7 cellular contexts compared by ENCODE assay signal in the genomic region with DNA sequence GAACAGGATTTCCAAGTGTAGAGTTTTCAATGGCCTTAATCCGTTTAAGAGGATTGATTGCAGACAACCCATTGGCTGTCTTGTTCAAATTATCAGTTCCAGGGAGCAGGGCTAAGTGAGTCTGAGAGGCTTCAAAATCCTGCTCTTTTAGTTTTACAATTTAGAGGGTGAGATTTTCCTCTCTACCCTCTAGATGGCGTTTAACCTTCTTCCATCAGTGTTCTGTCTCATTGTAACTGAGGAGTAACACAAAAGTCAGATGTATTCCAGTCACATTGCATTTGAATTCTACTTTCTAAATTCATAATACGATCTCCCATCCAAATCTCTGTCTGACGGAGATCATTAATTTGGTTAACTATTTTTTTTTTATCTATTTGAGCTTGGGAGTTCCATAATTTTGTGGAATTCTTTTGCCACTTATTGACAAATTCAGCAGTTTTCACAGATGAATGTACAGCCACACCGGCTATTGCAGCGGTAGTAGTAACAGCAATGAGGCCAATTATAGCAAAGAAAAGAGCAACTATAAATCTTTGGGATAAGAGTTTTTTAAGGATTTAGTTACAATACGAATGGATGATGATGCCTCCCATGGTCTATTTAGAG. TPM values are rescaled to one million over a fixed set of nuclear protein-coding genes. Genes with fewer than 3 reads are reported as not detected.
A peak's percentile ranks its signal among the peaks of the same experiment; 100 is the strongest.
DNase-seq lines count a peak whose midpoint lies in the region; ATAC-seq and TF ChIP-seq lines count a peak whose summit lies in the region.

No MANE protein-coding gene starts in this region.

- H3K27ac Mint-ChIP-seq in neural crest cell (ENCODE audit: unreplicated experiment): no peak overlapping the region

- peaks cover 40% of the 10 kb centered on the region for H3K4me1 ChIP-seq in Loucy (ENCODE audit: insufficient read depth, low read length, poor library complexity, severe bottlenecking)

- DNase-seq in GF-D8 (lab: John Stamatoyannopoulos, UW): peak; percentile 32
- peak; percentile 41 to 43 for DNase-seq in cardiac fibroblast (ENCODE audit: low read depth in 2 of 2)
- no peak for DNase-seq in neural crest cell (ENCODE audit: low read depth, low spot score)

- H3K9ac ChIP-seq in Loucy (ENCODE audit: low read depth, low read length, poor library complexity, severe bottlenecking): peak overlapping the region; percentile 11

- TF ChIP-seq CTCF in Loucy (conservative IDR thresholded peaks at IDR 0.05; ENCODE audit: low read length) (peak; percentile 68), cardiac fibroblast (IDR thresholded peaks at IDR 0.05; ENCODE audit: low read depth, low read length) (peak; percentile 62), neural crest cell (conservative IDR thresholded peaks at IDR 0.05) (peak; percentile 61)

- peak overlapping the region; percentile 66 for H3K4me3 Mint-ChIP-seq in neural crest cell

- peaks cover 12% of the 10 kb centered on the region for H3K79me2 ChIP-seq in Loucy (ENCODE audit: insufficient read depth, low read length)

- H3K27me3 Mint-ChIP-seq in neural crest cell (ENCODE audit: low read depth): no peaks in the 10 kb centered on the region

- no peaks in the 10 kb centered on the region for H3K27me3 ChIP-seq in Loucy (ENCODE audit: insufficient read depth, low read length, poor library complexity, severe bottlenecking)

- H3K36me3 ChIP-seq in Loucy (ENCODE audit: insufficient read depth, low read length): no peaks in the 10 kb centered on the region

- H3K4me3 ChIP-seq in Loucy (ENCODE audit: low read length, poor library complexity, severe bottlenecking) (no peak overlapping the region), cardiac fibroblast (replicated peaks in 1 of 2; ENCODE audit: low read depth in 2 of 2, low read length in 2 of 2) (no peak overlapping the region)

- peaks cover 17% of the 10 kb centered on the region for H3K9me3 Mint-ChIP-seq in neural crest cell

- ATAC-seq in GM19397 (IDR thresholded peaks at IDR 0.05; ENCODE audit: unreplicated experiment) (no peak), HG03565 (IDR thresholded peaks at IDR 0.05; ENCODE audit: unreplicated experiment) (no peak), HG03095 (IDR thresholded peaks at IDR 0.05; ENCODE audit: unreplicated experiment) (no peak)

- H3F3A ChIP-seq in Loucy (ENCODE audit: low read depth): 0 out of 2 replicates have a peak, but pooled peaks cover 4% of the 10 kb centered on the region

- no peaks in the 10 kb centered on the region for H3K9me2 ChIP-seq in Loucy (replicated peaks; ENCODE audit: low read depth, low read length)

- peaks cover 6% of the 10 kb centered on the region; the same call in 1 of the 2 replicates for H3K9me3 ChIP-seq in Loucy (ENCODE audit: insufficient read depth, low read depth, low read length)

- no peak overlapping the region for H3K4me2 ChIP-seq in Loucy (ENCODE audit: low read depth, low read length, poor library complexity, severe bottlenecking)

- H2AFZ ChIP-seq in Loucy (ENCODE audit: low read length): no peak overlapping the region

- H3K4me1 Mint-ChIP-seq in neural crest cell: peaks cover 23% of the 10 kb centered on the region

- H3K36me3 Mint-ChIP-seq in neural crest cell (ENCODE audit: low read depth): peaks cover 11% of the 10 kb centered on the region

- H4K20me1 ChIP-seq in Loucy (ENCODE audit: insufficient read depth, low read length, poor library complexity, severe bottlenecking): no peaks in the 10 kb centered on the region

RNA-seq across cellular contexts. Expression of gene C19orf84, which starts 7.8 kb away (rescaled TPM):
- 0.23 and 0.50 TPM in 2 replicates for total RNA-seq in neural crest cell

RNA-seq across cellular contexts. Expression of gene LIM2, which starts 10.4 kb away (rescaled TPM):
- not detected in 2 replicates for total RNA-seq in neural crest cell

RNA-seq across cellular contexts. Expression of gene SIGLEC10, which starts 19.2 kb away (rescaled TPM):
- not detected in 2 replicates for total RNA-seq in neural crest cell

RNA-seq across cellular contexts. Expression of gene NKG7, which starts 25.7 kb away (rescaled TPM):
- total RNA-seq in neural crest cell: not detected in 2 replicates

RNA-seq across cellular contexts. Expression of gene CLDND2, which starts 29.4 kb away (rescaled TPM):
- 0.84 and 1.1 TPM in 2 replicates for total RNA-seq in neural crest cell
